31 cellular contexts compared by ENCODE assay signal in the genomic region with DNA sequence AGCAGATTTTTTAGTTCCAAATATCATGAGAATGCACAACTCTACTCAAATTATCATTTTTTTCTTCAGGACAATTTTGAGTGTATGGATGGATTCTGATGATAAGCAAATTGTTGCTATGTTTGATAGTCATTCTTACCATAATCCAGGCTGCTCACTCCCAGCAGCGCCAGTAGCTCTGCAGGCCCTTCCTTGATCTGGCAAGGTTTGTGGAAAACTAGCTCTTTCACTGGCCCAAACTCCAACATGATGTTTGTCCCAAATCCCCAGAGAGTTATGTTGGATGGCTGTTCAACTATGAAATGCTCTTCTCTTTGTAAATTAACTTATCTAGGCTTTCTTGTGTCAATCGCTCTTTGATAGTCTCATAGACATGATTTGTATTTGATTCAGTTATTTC.
"Had no signal": no experiment of that assay in that cellular context is flagged by ENCODE, and none has a peak within 500 bp of the region (broad histone marks: within the 10 kb centered on the region; RNA-seq: fewer than 3 reads in every experiment).

No MANE protein-coding gene starts in this region.

- H3K27ac Mint-ChIP-seq: activated B cell treated with CpG ODN at 0.5 μM for 24 hours; activated CD4-positive, alpha-beta memory T cell treated with anti-CD3 and anti-CD28 coated beads for 36 hours; activated CD4-positive, alpha-beta T cell treated with anti-CD3 and anti-CD28 coated beads for 36 hours; activated CD4-positive, alpha-beta T cell treated with anti-CD3 and anti-CD28 coated beads, Interleukin-2, amount 10 ng/mL, durations not matched to agents 24 days and 14 days; activated naive CD4-positive, alpha-beta T cell treated with anti-CD3 and anti-CD28 coated beads, Interleukin-2, amount 10 ng/mL, durations not matched to agents 7 days and 5 days; activated naive CD4-positive, alpha-beta T cell treated with anti-CD3 and anti-CD28 coated beads, Interleukin-2, amount 50 U/mL, for 72 hours; activated naive CD8-positive, alpha-beta T cell treated with anti-CD3 and anti-CD28 coated beads, Interleukin-2, amount 10 ng/mL, durations not matched to agents 7 days and 5 days; activated T-cell treated with anti-CD3 and anti-CD28 coated beads, Interleukin-2, amount 50 U/mL, for 24 hours; activated T-cell treated with anti-CD3 and anti-CD28 coated beads, Interleukin-2, amount 50 U/mL, for 72 hours; brain; T-helper 17 cell; T-helper 2 cell treated with Interferon-gamma antibody and Interleukin-4, amounts not matched to agents 5 μg/mL and 100 μg/mL, for 36 hours had no signal

- H3K4me1 ChIP-seq: ascending aorta, breast epithelium, colonic mucosa, esophagus squamous epithelium, gastroesophageal sphincter had no signal

- H3K36me3 ChIP-seq: ascending aorta, breast epithelium, cardiac muscle cell, colonic mucosa, esophagus squamous epithelium, gastroesophageal sphincter, WERI-Rb-1 had no signal

- DNase-seq: activated B cell treated with CpG ODN at 0.5 μM for 24 hours; activated CD4-positive, alpha-beta memory T cell treated with anti-CD3 and anti-CD28 coated beads for 36 hours; activated CD4-positive, alpha-beta T cell treated with anti-CD3 and anti-CD28 coated beads for 36 hours; activated CD4-positive, alpha-beta T cell treated with anti-CD3 and anti-CD28 coated beads, Interleukin-2, amount 10 ng/mL, durations not matched to agents 24 days and 14 days; activated CD8-positive, alpha-beta memory T cell treated with anti-CD3 and anti-CD28 coated beads, Interleukin-2, amount 50 U/mL, for 48 hours; activated gamma-delta T cell; activated naive CD4-positive, alpha-beta T cell; activated naive CD4-positive, alpha-beta T cell treated with anti-CD3 and anti-CD28 coated beads, Interleukin-2, amount 10 ng/mL, durations not matched to agents 7 days and 5 days; activated naive CD8-positive, alpha-beta T cell treated with anti-CD3 and anti-CD28 coated beads, Interleukin-2, amount 10 ng/mL, durations not matched to agents 7 days and 5 days; activated T-cell treated with anti-CD3 and anti-CD28 coated beads for 4 hours; activated T-cell treated with anti-CD3 and anti-CD28 coated beads, Interleukin-2, amount 50 U/mL, for 24 hours; activated T-cell treated with anti-CD3 and anti-CD28 coated beads, Interleukin-2, amount 50 U/mL, for 72 hours; central memory CD4-positive, alpha-beta T cell; cerebellar nuclear complex; colonic mucosa; effector CD8-positive, alpha-beta T cell; esophagus squamous epithelium; foreskin melanocyte; T-helper 1 cell; T-helper 17 cell; T1000; WERI-Rb-1 had no signal

- H3K9me3 ChIP-seq: ascending aorta, breast epithelium, colonic mucosa, esophagus squamous epithelium, gastroesophageal sphincter had no signal

- H3K27me3 Mint-ChIP-seq: activated B cell treated with CpG ODN at 0.5 μM for 24 hours; activated CD4-positive, alpha-beta memory T cell treated with anti-CD3 and anti-CD28 coated beads for 36 hours; activated CD4-positive, alpha-beta T cell treated with anti-CD3 and anti-CD28 coated beads for 36 hours; activated CD4-positive, alpha-beta T cell treated with anti-CD3 and anti-CD28 coated beads, Interleukin-2, amount 10 ng/mL, durations not matched to agents 24 days and 14 days; activated naive CD4-positive, alpha-beta T cell treated with anti-CD3 and anti-CD28 coated beads, Interleukin-2, amount 10 ng/mL, durations not matched to agents 7 days and 5 days; activated naive CD8-positive, alpha-beta T cell treated with anti-CD3 and anti-CD28 coated beads, Interleukin-2, amount 10 ng/mL, durations not matched to agents 7 days and 5 days; activated T-cell treated with anti-CD3 and anti-CD28 coated beads, Interleukin-2, amount 50 U/mL, for 24 hours; brain; T-helper 17 cell had no signal

- H3K9me3 Mint-ChIP-seq: activated CD4-positive, alpha-beta T cell treated with anti-CD3 and anti-CD28 coated beads, Interleukin-2, amount 10 ng/mL, durations not matched to agents 24 days and 14 days; activated T-cell treated with anti-CD3 and anti-CD28 coated beads, Interleukin-2, amount 50 U/mL, for 72 hours had no signal

- H3K27me3 ChIP-seq: ascending aorta, breast epithelium, cardiac muscle cell, colonic mucosa, esophagus squamous epithelium, gastroesophageal sphincter had no signal

- H3K4me3 Mint-ChIP-seq: activated B cell treated with CpG ODN at 0.5 μM for 24 hours; activated CD4-positive, alpha-beta memory T cell treated with anti-CD3 and anti-CD28 coated beads for 36 hours; activated CD4-positive, alpha-beta T cell treated with anti-CD3 and anti-CD28 coated beads for 36 hours; activated CD4-positive, alpha-beta T cell treated with anti-CD3 and anti-CD28 coated beads, Interleukin-2, amount 10 ng/mL, durations not matched to agents 24 days and 14 days; activated naive CD4-positive, alpha-beta T cell treated with anti-CD3 and anti-CD28 coated beads, Interleukin-2, amount 10 ng/mL, durations not matched to agents 7 days and 5 days; activated naive CD8-positive, alpha-beta T cell treated with anti-CD3 and anti-CD28 coated beads, Interleukin-2, amount 10 ng/mL, durations not matched to agents 7 days and 5 days; activated T-cell treated with anti-CD3 and anti-CD28 coated beads, Interleukin-2, amount 50 U/mL, for 24 hours; activated T-cell treated with anti-CD3 and anti-CD28 coated beads, Interleukin-2, amount 50 U/mL, for 72 hours; brain; T-helper 17 cell; T-helper 2 cell treated with Interferon-gamma antibody and Interleukin-4, amounts not matched to agents 5 μg/mL and 100 μg/mL, for 36 hours had no signal

- ATAC-seq: activated CD4-positive, alpha-beta T cell treated with anti-CD3 and anti-CD28 coated beads for 36 hours; activated CD4-positive, CD25-positive, alpha-beta regulatory T cell treated with anti-CD3 and anti-CD28 coated beads, Interleukin-2, amount 50 U/mL, for 24 hours; activated naive CD4-positive, alpha-beta T cell treated with anti-CD3 and anti-CD28 coated beads, Interleukin-2, amount 50 U/mL, for 72 hours; activated T-cell treated with anti-CD3 and anti-CD28 coated beads, Interleukin-2, amount 50 U/mL, for 72 hours; gastroesophageal sphincter; T-helper 17 cell had no signal

- H3K4me3 ChIP-seq: ascending aorta, breast epithelium, cardiac muscle cell, colonic mucosa, esophagus squamous epithelium, gastroesophageal sphincter had no signal

- H3K4me1 Mint-ChIP-seq: activated B cell treated with CpG ODN at 0.5 μM for 24 hours; activated CD4-positive, alpha-beta T cell treated with anti-CD3 and anti-CD28 coated beads for 36 hours; activated CD4-positive, alpha-beta T cell treated with anti-CD3 and anti-CD28 coated beads, Interleukin-2, amount 10 ng/mL, durations not matched to agents 24 days and 14 days; activated naive CD4-positive, alpha-beta T cell treated with anti-CD3 and anti-CD28 coated beads, Interleukin-2, amount 10 ng/mL, durations not matched to agents 7 days and 5 days; activated naive CD8-positive, alpha-beta T cell treated with anti-CD3 and anti-CD28 coated beads, Interleukin-2, amount 10 ng/mL, durations not matched to agents 7 days and 5 days; brain; T-helper 17 cell had no signal

- H3K36me3 Mint-ChIP-seq: activated CD4-positive, alpha-beta memory T cell treated with anti-CD3 and anti-CD28 coated beads for 36 hours; activated naive CD4-positive, alpha-beta T cell treated with anti-CD3 and anti-CD28 coated beads, Interleukin-2, amount 10 ng/mL, durations not matched to agents 7 days and 5 days; activated naive CD4-positive, alpha-beta T cell treated with anti-CD3 and anti-CD28 coated beads, Interleukin-2, amount 50 U/mL, for 72 hours; activated naive CD8-positive, alpha-beta T cell treated with anti-CD3 and anti-CD28 coated beads, Interleukin-2, amount 10 ng/mL, durations not matched to agents 7 days and 5 days; brain had no signal

- H3K27ac ChIP-seq: ascending aorta, breast epithelium, cardiac muscle cell, colonic mucosa, epithelial cell of prostate, esophagus squamous epithelium, gastroesophageal sphincter, WERI-Rb-1 had no signal
